In the genomic region with DNA sequence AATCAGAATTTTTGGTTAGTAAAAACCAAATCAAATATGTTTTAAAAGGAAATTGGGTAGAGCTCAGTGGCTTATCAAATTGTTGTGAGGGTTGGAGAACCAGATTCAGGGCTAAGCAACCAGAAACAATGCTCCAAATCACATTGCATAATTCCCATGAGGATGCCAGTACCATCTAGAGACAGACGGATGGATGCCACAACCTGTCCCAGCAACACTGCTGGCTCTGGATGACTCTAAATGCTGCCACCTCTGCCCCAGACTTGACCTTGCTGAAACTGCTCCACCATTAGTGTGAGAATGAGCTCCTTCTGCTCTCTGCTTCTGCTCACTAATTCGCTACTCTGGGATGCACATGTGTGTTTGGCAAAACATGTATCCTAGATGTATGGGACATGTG, we compare ENCODE assay signal across 2 cellular contexts.
TF ChIP-seq lines count a peak whose summit lies in the region.

No MANE protein-coding gene starts in this region.

TF ChIP-seq in SK-N-SH, 30 proteins besides CTCF, POLR2A, EP300 and RAD21 (continued from another document):
- TF ChIP-seq, protein P1, sequence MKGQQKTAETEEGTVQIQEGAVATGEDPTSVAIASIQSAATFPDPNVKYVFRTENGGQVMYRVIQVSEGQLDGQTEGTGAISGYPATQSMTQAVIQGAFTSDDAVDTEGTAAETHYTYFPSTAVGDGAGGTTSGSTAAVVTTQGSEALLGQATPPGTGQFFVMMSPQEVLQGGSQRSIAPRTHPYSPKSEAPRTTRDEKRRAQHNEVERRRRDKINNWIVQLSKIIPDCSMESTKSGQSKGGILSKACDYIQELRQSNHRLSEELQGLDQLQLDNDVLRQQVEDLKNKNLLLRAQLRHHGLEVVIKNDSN (IDR thresholded peaks at IDR 0.05; ENCODE audit: borderline replicate concordance, low read depth): no peak
- TF ChIP-seq SIN3A (IDR thresholded peaks at IDR 0.05; ENCODE audit: borderline replicate concordance, low read depth, low read length) (no peak), RCOR1 (IDR thresholded peaks at IDR 0.05; ENCODE audit: low read length) (no peak)
- TF ChIP-seq, protein P2, sequence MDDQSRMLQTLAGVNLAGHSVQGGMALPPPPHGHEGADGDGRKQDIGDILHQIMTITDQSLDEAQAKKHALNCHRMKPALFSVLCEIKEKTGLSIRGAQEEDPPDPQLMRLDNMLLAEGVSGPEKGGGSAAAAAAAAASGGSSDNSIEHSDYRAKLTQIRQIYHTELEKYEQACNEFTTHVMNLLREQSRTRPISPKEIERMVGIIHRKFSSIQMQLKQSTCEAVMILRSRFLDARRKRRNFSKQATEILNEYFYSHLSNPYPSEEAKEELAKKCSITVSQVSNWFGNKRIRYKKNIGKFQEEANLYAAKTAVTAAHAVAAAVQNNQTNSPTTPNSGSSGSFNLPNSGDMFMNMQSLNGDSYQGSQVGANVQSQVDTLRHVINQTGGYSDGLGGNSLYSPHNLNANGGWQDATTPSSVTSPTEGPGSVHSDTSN (IDR thresholded peaks at IDR 0.05): no peak
- TF ChIP-seq, protein P3, sequence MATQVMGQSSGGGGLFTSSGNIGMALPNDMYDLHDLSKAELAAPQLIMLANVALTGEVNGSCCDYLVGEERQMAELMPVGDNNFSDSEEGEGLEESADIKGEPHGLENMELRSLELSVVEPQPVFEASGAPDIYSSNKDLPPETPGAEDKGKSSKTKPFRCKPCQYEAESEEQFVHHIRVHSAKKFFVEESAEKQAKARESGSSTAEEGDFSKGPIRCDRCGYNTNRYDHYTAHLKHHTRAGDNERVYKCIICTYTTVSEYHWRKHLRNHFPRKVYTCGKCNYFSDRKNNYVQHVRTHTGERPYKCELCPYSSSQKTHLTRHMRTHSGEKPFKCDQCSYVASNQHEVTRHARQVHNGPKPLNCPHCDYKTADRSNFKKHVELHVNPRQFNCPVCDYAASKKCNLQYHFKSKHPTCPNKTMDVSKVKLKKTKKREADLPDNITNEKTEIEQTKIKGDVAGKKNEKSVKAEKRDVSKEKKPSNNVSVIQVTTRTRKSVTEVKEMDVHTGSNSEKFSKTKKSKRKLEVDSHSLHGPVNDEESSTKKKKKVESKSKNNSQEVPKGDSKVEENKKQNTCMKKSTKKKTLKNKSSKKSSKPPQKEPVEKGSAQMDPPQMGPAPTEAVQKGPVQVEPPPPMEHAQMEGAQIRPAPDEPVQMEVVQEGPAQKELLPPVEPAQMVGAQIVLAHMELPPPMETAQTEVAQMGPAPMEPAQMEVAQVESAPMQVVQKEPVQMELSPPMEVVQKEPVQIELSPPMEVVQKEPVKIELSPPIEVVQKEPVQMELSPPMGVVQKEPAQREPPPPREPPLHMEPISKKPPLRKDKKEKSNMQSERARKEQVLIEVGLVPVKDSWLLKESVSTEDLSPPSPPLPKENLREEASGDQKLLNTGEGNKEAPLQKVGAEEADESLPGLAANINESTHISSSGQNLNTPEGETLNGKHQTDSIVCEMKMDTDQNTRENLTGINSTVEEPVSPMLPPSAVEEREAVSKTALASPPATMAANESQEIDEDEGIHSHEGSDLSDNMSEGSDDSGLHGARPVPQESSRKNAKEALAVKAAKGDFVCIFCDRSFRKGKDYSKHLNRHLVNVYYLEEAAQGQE (IDR thresholded peaks at IDR 0.05; ENCODE audit: low read depth, low read length): no peak

TF ChIP-seq in SK-N-SH treated with all-trans-retinoic acid at 6 μM for 48 hours, 23 proteins besides CTCF, POLR2A, EP300 and RAD21 (continued from another document):
- TF ChIP-seq ZNF565 (CRISPR knock-in tag; conservative IDR thresholded peaks at IDR 0.05; ENCODE audit: low read depth) (no peak), GLIS3 (CRISPR knock-in tag; IDR thresholded peaks at IDR 0.05) (no peak), TCF4 (CRISPR knock-in tag; IDR thresholded peaks at IDR 0.05; ENCODE audit: borderline replicate concordance) (no peak), ISL1 (CRISPR knock-in tag; IDR thresholded peaks at IDR 0.05) (no peak), ZC3H10 (CRISPR knock-in tag; IDR thresholded peaks at IDR 0.05) (no peak)
- TF ChIP-seq, protein P4, sequence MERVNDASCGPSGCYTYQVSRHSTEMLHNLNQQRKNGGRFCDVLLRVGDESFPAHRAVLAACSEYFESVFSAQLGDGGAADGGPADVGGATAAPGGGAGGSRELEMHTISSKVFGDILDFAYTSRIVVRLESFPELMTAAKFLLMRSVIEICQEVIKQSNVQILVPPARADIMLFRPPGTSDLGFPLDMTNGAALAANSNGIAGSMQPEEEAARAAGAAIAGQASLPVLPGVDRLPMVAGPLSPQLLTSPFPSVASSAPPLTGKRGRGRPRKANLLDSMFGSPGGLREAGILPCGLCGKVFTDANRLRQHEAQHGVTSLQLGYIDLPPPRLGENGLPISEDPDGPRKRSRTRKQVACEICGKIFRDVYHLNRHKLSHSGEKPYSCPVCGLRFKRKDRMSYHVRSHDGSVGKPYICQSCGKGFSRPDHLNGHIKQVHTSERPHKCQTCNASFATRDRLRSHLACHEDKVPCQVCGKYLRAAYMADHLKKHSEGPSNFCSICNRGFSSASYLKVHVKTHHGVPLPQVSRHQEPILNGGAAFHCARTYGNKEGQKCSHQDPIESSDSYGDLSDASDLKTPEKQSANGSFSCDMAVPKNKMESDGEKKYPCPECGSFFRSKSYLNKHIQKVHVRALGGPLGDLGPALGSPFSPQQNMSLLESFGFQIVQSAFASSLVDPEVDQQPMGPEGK (CRISPR knock-in tag; IDR thresholded peaks at IDR 0.05; ENCODE audit: borderline replicate concordance): no peak
- TF ChIP-seq, protein P5, sequence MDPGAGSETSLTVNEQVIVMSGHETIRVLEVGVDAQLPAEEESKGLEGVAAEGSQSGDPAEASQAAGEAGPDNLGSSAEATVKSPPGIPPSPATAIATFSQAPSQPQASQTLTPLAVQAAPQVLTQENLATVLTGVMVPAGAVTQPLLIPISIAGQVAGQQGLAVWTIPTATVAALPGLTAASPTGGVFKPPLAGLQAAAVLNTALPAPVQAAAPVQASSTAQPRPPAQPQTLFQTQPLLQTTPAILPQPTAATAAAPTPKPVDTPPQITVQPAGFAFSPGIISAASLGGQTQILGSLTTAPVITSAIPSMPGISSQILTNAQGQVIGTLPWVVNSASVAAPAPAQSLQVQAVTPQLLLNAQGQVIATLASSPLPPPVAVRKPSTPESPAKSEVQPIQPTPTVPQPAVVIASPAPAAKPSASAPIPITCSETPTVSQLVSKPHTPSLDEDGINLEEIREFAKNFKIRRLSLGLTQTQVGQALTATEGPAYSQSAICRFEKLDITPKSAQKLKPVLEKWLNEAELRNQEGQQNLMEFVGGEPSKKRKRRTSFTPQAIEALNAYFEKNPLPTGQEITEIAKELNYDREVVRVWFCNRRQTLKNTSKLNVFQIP (CRISPR knock-in tag; IDR thresholded peaks at IDR 0.05; ENCODE audit: borderline replicate concordance, low read depth): no peak
